Comparison of ENCODE assay signal across 1 cellular context in the genomic region with DNA sequence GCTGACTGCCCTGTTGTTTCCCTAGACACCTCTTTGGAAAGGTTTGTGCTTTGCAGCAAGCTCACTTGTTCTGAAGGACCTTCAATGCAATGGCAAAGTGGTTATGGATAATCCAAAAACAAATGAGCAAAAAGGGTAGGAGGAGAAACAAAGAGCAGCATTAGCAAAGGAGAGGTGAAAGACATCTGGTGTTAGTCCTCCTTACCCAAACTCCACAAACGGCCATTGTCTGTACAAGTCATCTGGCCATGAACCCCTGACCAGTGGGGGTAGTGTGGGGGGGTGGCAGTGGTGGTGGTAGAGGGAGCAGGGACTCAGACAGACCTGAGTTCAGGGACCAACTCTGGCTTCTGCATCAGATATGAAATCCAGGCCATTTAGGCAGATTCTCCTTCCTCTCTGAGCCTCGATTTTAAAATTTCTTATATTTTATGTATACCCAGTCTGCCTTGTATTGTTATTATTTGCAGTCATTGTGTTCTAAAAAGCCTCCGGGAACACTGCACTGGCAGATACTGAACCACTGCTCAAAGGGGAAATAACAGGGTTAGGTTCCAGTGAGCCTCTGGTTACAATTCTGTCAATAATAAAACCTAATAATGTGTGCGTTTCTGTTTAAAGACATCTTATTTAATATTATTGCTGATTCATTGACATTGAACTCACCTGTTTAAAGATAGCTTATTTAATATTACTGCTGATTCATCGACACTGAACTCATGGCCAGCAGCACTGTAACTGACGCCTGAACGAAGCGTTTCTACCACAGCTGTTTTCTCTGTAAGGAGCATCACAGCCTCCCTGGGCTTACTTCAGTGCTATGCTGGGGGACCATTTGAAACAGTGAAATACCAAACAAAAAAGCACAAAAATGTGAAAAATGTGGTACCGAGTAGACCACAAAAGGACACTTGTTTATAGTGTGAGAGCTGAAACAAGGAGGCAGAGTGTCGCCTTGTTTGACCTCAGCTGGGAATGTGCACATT.
TF ChIP-seq lines count a peak whose summit lies in the region.

No MANE protein-coding gene starts in this region.

TF ChIP-seq in SK-N-SH, 30 proteins besides CTCF, POLR2A, EP300 and RAD21 (continued from another document):
- no peak for TF ChIP-seq YY1 (IDR thresholded peaks at IDR 0.05; ENCODE audit: low read depth)
TF ChIP-seq in SK-N-SH: peak in this region for 0.
